ENCODE assay signal across 17 cellular contexts in the genomic region with DNA sequence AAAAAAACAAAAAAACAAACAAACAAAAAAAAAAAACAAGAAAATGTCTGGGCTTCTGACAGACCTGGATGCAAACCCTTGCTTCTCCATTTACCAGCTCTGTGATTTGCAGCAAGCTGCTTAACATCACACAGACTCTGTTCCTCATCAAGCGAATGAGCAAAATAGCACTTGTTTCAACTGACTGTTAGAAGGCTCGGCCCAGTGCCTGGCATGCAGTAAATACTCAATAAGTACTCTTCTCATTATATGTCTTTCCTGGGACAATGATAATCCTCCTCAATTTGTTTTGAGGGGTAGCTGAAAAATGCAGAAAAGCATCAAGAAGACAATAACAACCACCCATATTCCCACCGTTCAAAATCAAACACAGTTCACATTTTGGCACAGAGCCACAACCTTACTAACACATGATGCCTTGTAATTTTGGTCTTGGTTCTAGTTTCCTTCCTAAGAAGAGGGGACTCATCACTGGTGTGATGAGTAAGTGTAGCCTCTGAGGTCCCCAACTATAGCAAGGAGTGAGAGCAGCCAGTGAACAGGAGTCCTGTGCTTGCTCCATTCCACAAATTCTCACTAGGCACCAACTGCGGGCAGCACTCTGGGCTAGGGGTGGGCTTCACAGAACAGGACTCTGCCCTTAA.
DNase-seq lines count a peak whose midpoint lies in the region; ATAC-seq and TF ChIP-seq lines count a peak whose summit lies in the region.
"Had no signal": no experiment of that assay in that cellular context is flagged by ENCODE, and none has a peak within 500 bp of the region (broad histone marks: within the 10 kb centered on the region; RNA-seq: fewer than 3 reads in every experiment).

No MANE protein-coding gene starts in this region.

- H3K9me3 Mint-ChIP-seq in activated T-cell treated with anti-CD3 and anti-CD28 coated beads, Interleukin-2, amount 50 U/mL, for 4 hours: no peaks in the 10 kb centered on the region
- H3K9me3 Mint-ChIP-seq in T-helper 2 cell treated with Interferon-gamma antibody and Interleukin-4, amounts not matched to agents 5 μg/mL and 100 μg/mL, for 36 hours: no peaks in the 10 kb centered on the region
- H3K9me3 Mint-ChIP-seq in effector memory CD8-positive, alpha-beta T cell: no peaks in the 10 kb centered on the region

- H3K27ac Mint-ChIP-seq in T-helper 2 cell treated with Interferon-gamma antibody and Interleukin-4, amounts not matched to agents 5 μg/mL and 100 μg/mL, for 36 hours: no peak overlapping the region
- no peak overlapping the region for H3K27ac Mint-ChIP-seq in effector memory CD8-positive, alpha-beta T cell
- H3K27ac Mint-ChIP-seq: CD4-positive, CD25-positive, alpha-beta regulatory T cell had no signal

- DNase-seq in activated T-cell treated with anti-CD3 and anti-CD28 coated beads, Interleukin-2, amount 50 U/mL, for 4 hours: no peak
- DNase-seq in activated T-cell treated with anti-CD3 and anti-CD28 coated beads for 4 hours (no peak), foreskin fibroblast (peak; percentile 16 to 47), substantia nigra (lab: John Stamatoyannopoulos, UW) (peak in 1 of 49 donors; percentile 46)
- peak; percentile 0 for DNase-seq in T-helper 2 cell treated with Interferon-gamma antibody and Interleukin-4, amounts not matched to agents 5 μg/mL and 100 μg/mL, for 36 hours (ENCODE audit: low spot score)
- no peak for DNase-seq in effector memory CD8-positive, alpha-beta T cell
- DNase-seq: CD4-positive, CD25-positive, alpha-beta regulatory T cell; effector CD4-positive, alpha-beta T cell; Karpas-422; NCI-H1417 treated with DMSO at 0.1 percent for 48 hours; NK-92 treated with Interleukin-12 subunit alpha and Interleukin-12 subunit beta, amount 100 ng/mL, for 24 hours; nucleus accumbens; upper lobe of right lung had no signal

- H3K27ac ChIP-seq in substantia nigra (ENCODE audit: low read depth, low read length, poor library complexity, severe bottlenecking): peak overlapping the region; percentile 46
- H3K27ac ChIP-seq: cardiac muscle cell, skin epidermis, upper lobe of right lung had no signal

- no peaks in the 10 kb centered on the region for H3K36me3 Mint-ChIP-seq in activated T-cell treated with anti-CD3 and anti-CD28 coated beads, Interleukin-2, amount 50 U/mL, for 4 hours (ENCODE audit: insufficient read depth)
- no peaks in the 10 kb centered on the region for H3K36me3 Mint-ChIP-seq in T-helper 2 cell treated with Interferon-gamma antibody and Interleukin-4, amounts not matched to agents 5 μg/mL and 100 μg/mL, for 36 hours (ENCODE audit: low read depth)
- peaks cover 7% of the 10 kb centered on the region for H3K36me3 Mint-ChIP-seq in effector memory CD8-positive, alpha-beta T cell (ENCODE audit: insufficient read depth)
- H3K36me3 Mint-ChIP-seq: CD4-positive, CD25-positive, alpha-beta regulatory T cell had no signal

- H3K4me3 Mint-ChIP-seq in activated T-cell treated with anti-CD3 and anti-CD28 coated beads, Interleukin-2, amount 50 U/mL, for 4 hours: no peak overlapping the region
- no peak overlapping the region for H3K4me3 Mint-ChIP-seq in T-helper 2 cell treated with Interferon-gamma antibody and Interleukin-4, amounts not matched to agents 5 μg/mL and 100 μg/mL, for 36 hours
- H3K4me3 Mint-ChIP-seq in effector memory CD8-positive, alpha-beta T cell: no peak overlapping the region

- no peak for TF ChIP-seq CTCF in foreskin fibroblast (IDR thresholded peaks at IDR 0.05; ENCODE audit: low read depth, low read length)

- no peak overlapping the region for H3K4me3 ChIP-seq in foreskin fibroblast (ENCODE audit: low read depth in 1 of 2, low read length in 2 of 2)
- H3K4me3 ChIP-seq: cardiac muscle cell, skin epidermis, upper lobe of right lung had no signal

- ATAC-seq in activated T-cell treated with anti-CD3 and anti-CD28 coated beads, Interleukin-2, amount 50 U/mL, for 4 hours: peak; percentile 20 to 33
- ATAC-seq in GM18873 (IDR thresholded peaks at IDR 0.05; ENCODE audit: low FRiP score, unreplicated experiment): no peak
- ATAC-seq in GM18867 (IDR thresholded peaks at IDR 0.05; ENCODE audit: unreplicated experiment): no peak
- no peak for ATAC-seq in effector memory CD8-positive, alpha-beta T cell (replicated peaks)
- ATAC-seq: upper lobe of right lung had no signal

- peaks cover 17% of the 10 kb centered on the region for H3K4me1 Mint-ChIP-seq in activated T-cell treated with anti-CD3 and anti-CD28 coated beads, Interleukin-2, amount 50 U/mL, for 4 hours (ENCODE audit: low read depth)
- H3K4me1 Mint-ChIP-seq in T-helper 2 cell treated with Interferon-gamma antibody and Interleukin-4, amounts not matched to agents 5 μg/mL and 100 μg/mL, for 36 hours (ENCODE audit: low read depth): peaks cover 14% of the 10 kb centered on the region
- peaks cover 0 to 5% of the 10 kb centered on the region in 2 donors for H3K4me1 Mint-ChIP-seq in effector memory CD8-positive, alpha-beta T cell (ENCODE audit: low read depth in 2 of 2)

- H3K27me3 Mint-ChIP-seq in activated T-cell treated with anti-CD3 and anti-CD28 coated beads, Interleukin-2, amount 50 U/mL, for 4 hours (ENCODE audit: low read depth): peaks cover 6% of the 10 kb centered on the region
- peaks cover 5% of the 10 kb centered on the region for H3K27me3 Mint-ChIP-seq in T-helper 2 cell treated with Interferon-gamma antibody and Interleukin-4, amounts not matched to agents 5 μg/mL and 100 μg/mL, for 36 hours (ENCODE audit: low read depth)
- H3K27me3 Mint-ChIP-seq in effector memory CD8-positive, alpha-beta T cell: no peaks in the 10 kb centered on the region

Comparison
In these comparisons a context has a peak if more than half of its experiments do, and no peak if none do; other contexts are left out.
1. ATAC-seq: peak in activated T-cell treated with anti-CD3 and anti-CD28 coated beads, Interleukin-2, amount 50 U/mL, for 4 hours (2 of 2); none in GM18873 (single experiment), GM18867 (single experiment) and effector memory CD8-positive, alpha-beta T cell (single experiment).
2. DNase-seq: peak in T-helper 2 cell treated with Interferon-gamma antibody and Interleukin-4, amounts not matched to agents 5 μg/mL and 100 μg/mL, for 36 hours (single experiment) and foreskin fibroblast (2 of 2); none in activated T-cell treated with anti-CD3 and anti-CD28 coated beads, Interleukin-2, amount 50 U/mL, for 4 hours (single experiment), activated T-cell treated with anti-CD3 and anti-CD28 coated beads for 4 hours (single experiment) and effector memory CD8-positive, alpha-beta T cell (0 of 3).